In genomic region chr1:11059166-11059989, GRCh38 we compare ENCODE assay signal across 8 cellular contexts. TPM values are rescaled to one million over a fixed set of nuclear protein-coding genes. Genes with fewer than 3 reads are reported as not detected.
DNase-seq lines count a peak whose midpoint lies in the region; ATAC-seq, FAIRE-seq and TF ChIP-seq lines count a peak whose summit lies in the region.

No MANE protein-coding gene starts in this region.

- DNase-seq in GM03348 (ENCODE audit: low spot score) (peak; percentile 54), MM.1S (peak; percentile 24), K562 (ENCODE audit: extremely low read depth in 1 of 4, low spot score in 3 of 4) (peak; percentile 50 to 85 (median 74)), lung microvascular endothelial cell (ENCODE audit: low read depth in 2 of 2) (peak; percentile 17 to 27), transverse colon (peak; percentile 21), SK-N-DZ (ENCODE audit: low spot score) (no peak)
- DNase-seq in effector CD4-positive, alpha-beta T cell: no peak

- TF ChIP-seq EP300 in K562 (IDR thresholded peaks at IDR 0.05; ENCODE audit: low read length): no peak
- TF ChIP-seq EP300 in transverse colon (IDR thresholded peaks at IDR 0.05; ENCODE audit: low read depth): no peak

- H4K20me1 ChIP-seq in MM.1S (ENCODE audit: insufficient read depth, low read length) (0 out of 2 replicates have a peak, but pooled peaks cover 1% of the 10 kb centered on the region), K562 (replicated peaks; ENCODE audit: control insufficient read depth, insufficient read depth, low read length) (0 out of 2 replicates have a peak, but pooled peaks cover under 1% of the 10 kb centered on the region)

- no peak for TF ChIP-seq RAD21 in K562 (CRISPR knock-in tag; conservative IDR thresholded peaks at IDR 0.05 in 1 of 2, IDR thresholded peaks at IDR 0.05 in 1 of 2)

- H3K4me1 ChIP-seq in MM.1S (ENCODE audit: low read length) (peaks cover 10% of the 10 kb centered on the region), K562 (replicated peaks in 1 of 2; ENCODE audit: control insufficient read depth in 2 of 2, insufficient read depth in 2 of 2, low read length in 2 of 2) (peaks cover 8 to 56% of the 10 kb centered on the region in 2 experiments; a peak in 4 of 5 replicates), transverse colon (peaks cover 10 to 22% (median 19%) of the 10 kb centered on the region in 4 donors)

- intact Hi-C loops in K562 (cut with micrococcal nuclease) (no loop called here), transverse colon (cut with DNase I; ENCODE audit: low total_unique reads) (no loop called here)

- CTCF ChIA-PET in K562 (lab: Yijun Ruan, JAX; ENCODE audit: low intra/inter-chr PET ratio): interaction anchor here (0.6 kb wide), 1 partner anchor 48 kb away, joined by 3 read pairs; no protein-coding TSS in a partner anchor

- TF ChIP-seq POLR2A in K562 (conservative IDR thresholded peaks at IDR 0.05) (no peak), transverse colon (IDR thresholded peaks at IDR 0.05) (no peak)

- H3K27me3 ChIP-seq in MM.1S (replicated peaks; ENCODE audit: insufficient read depth, low read length) (no peaks in the 10 kb centered on the region), K562 (ENCODE audit: control insufficient read depth in 2 of 2, insufficient read depth in 2 of 2, low read length in 2 of 2) (no peaks in the 10 kb centered on the region), transverse colon (no peaks in the 10 kb centered on the region)

- peak; percentile 8 for ATAC-seq in GM21717 (IDR thresholded peaks at IDR 0.05; ENCODE audit: unreplicated experiment)
- ATAC-seq in K562: peak; percentile 11

- H3K36me3 ChIP-seq in MM.1S (replicated peaks; ENCODE audit: insufficient read depth, low read length): no peaks in the 10 kb centered on the region; the same call in none of the 2 replicates
- peaks cover 62% of the 10 kb centered on the region; the same call in 2 of the 3 replicates for H3K36me3 ChIP-seq in K562 (ENCODE audit: control insufficient read depth, insufficient read depth, low read length)
- H3K36me3 ChIP-seq in transverse colon: peaks cover 0 to 6% (median 0%) of the 10 kb centered on the region in 4 donors

- no TSS peak for BruUV-seq in K562 (replicated peaks; lab: Mats Ljungman, UMichigan)

- no peak for FAIRE-seq in K562 (lab: Jason Lieb, UNC)

- in situ Hi-C loops in K562 (cut with MboI): no loop called here
- in situ Hi-C loops in transverse colon (cut with MboI; ENCODE audit: low pct_ligation_motif_present in 1 of 4, low pct_unique_long_range_greater_than_20kb in 1 of 4, low sequenced_read_pairs in 3 of 4): no loop called here

- H3K27ac ChIP-seq in MM.1S (ENCODE audit: low read length): peak overlapping the region; percentile 10; the same call in 1 of the 2 replicates
- H3K27ac ChIP-seq in K562 (ENCODE audit: extremely low read depth, low read depth, low read length): peak overlapping the region; percentile 79
- peak overlapping the region; percentile 74 to 77 (median 76) for H3K27ac ChIP-seq in transverse colon

- peak overlapping the region; percentile 99 for H3K4me3 ChIP-seq in MM.1S (ENCODE audit: low read length)
- H3K4me3 ChIP-seq in K562: peak overlapping the region; percentile 99
- peak overlapping the region; percentile 66 to 98 (median 94) for H3K4me3 ChIP-seq in transverse colon

- H3K9me1 ChIP-seq in K562 (ENCODE audit: control insufficient read depth, insufficient read depth, low read length): no peaks in the 10 kb centered on the region

- H3K4me2 ChIP-seq in MM.1S (ENCODE audit: low read depth, low read length) (peak overlapping the region; percentile 87), K562 (ENCODE audit: insufficient read depth, low read length) (peak overlapping the region; percentile 92)

- H3F3A ChIP-seq in MM.1S (ENCODE audit: insufficient read depth, low read length): peaks cover 11% of the 10 kb centered on the region

- H2AFZ ChIP-seq in MM.1S (ENCODE audit: low read length) (peak overlapping the region; percentile 85), K562 (ENCODE audit: low read depth, low read length) (peak overlapping the region; percentile 87)

- no peak for TF ChIP-seq CTCF in MM.1S (IDR thresholded peaks at IDR 0.05; ENCODE audit: low read length)
- TF ChIP-seq CTCF in K562 (IDR thresholded peaks at IDR 0.05 in 2 of 3, conservative IDR thresholded peaks at IDR 0.05 in 1 of 3; ENCODE audit: insufficient read depth in 2 of 3, low read depth in 1 of 3, low read length in 3 of 3): 0 out of 6 replicates have a peak, but pooled peaks of 1 of the 3 experiments have one; percentile 4
- TF ChIP-seq CTCF in transverse colon (IDR thresholded peaks at IDR 0.05): no peak

- H3K9me2 ChIP-seq in MM.1S (replicated peaks; ENCODE audit: insufficient read depth, low read length): no peaks in the 10 kb centered on the region

- H3K9ac ChIP-seq in MM.1S (ENCODE audit: low read length): peak overlapping the region; percentile 95
- H3K9ac ChIP-seq in K562 (ENCODE audit: insufficient read depth in 1 of 2, low read depth in 2 of 2, low read length in 2 of 2): peak overlapping the region; percentile 82 to 97

- POLR2A ChIA-PET in K562 (lab: Yijun Ruan, JAX): interaction anchor here (0.6 to 3.5 kb wide), 9 partner anchors 7 to 627 kb away, joined by 3 to 11 read pairs (median 3); no protein-coding TSS in a partner anchor

- H3K79me2 ChIP-seq in MM.1S (ENCODE audit: low read length) (peaks cover 42% of the 10 kb centered on the region), K562 (ENCODE audit: control insufficient read depth, insufficient read depth, low read length) (peaks cover 44% of the 10 kb centered on the region)

- H3K9me3 ChIP-seq in MM.1S (replicated peaks; ENCODE audit: insufficient read depth, low read length): no peaks in the 10 kb centered on the region
- no peaks in the 10 kb centered on the region for H3K9me3 ChIP-seq in K562 (replicated peaks; ENCODE audit: control insufficient read depth, insufficient read depth, low read depth, low read length)
- H3K9me3 ChIP-seq in transverse colon: no peaks in the 10 kb centered on the region

- 1% methylated on average over 40 of the region's 75 CpGs for WGBS in K562 (ENCODE audit: insufficient coverage, low coverage, missing lambda C conversion rate)
- 1% methylated on average over 35 of the region's 75 CpGs; no CpG with 5 or more reads in 1 of the 2 donors for WGBS in transverse colon (ENCODE audit: low coverage in 1 of 2), 2 donors

RNA-seq across cellular contexts. Expression of gene SRM, which starts 0.4 kb away (rescaled TPM):
- total RNA-seq in K562 (2011; cell fraction: chromatin; rRNA removed; ENCODE audit: low replicate concordance): 25.5 and 107 TPM in 2 replicates
- total RNA-seq in K562 (2011; cell fraction: nucleolus; rRNA removed): 109 and 122 TPM in 2 replicates
- total RNA-seq in K562 (2011; cell fraction: nucleoplasm; rRNA removed): 64.7 and 103 TPM in 2 replicates
- total RNA-seq in K562 (2014; rRNA removed) (93.2 and 164 TPM in 2 replicates), K562 (2014; rRNA removed; fragmentation: Illumina TruSeq; extraction: Trizol) (36.1 and 40.4 TPM in 2 replicates), K562 (2015; rRNA removed; fragmentation: Illumina TruSeq; extraction: Trizol) (82.5 and 95.0 TPM in 2 replicates), K562 (2021) (373 and 403 TPM in 2 replicates), lung microvascular endothelial cell (5.7 and 8.7 TPM in 2 replicates), transverse colon (10 to 100 TPM; 13.0 to 25.1 (median 20.3) TPM)
- polyA plus RNA-seq in K562 (2011; rRNA removed) (51.5 and 53.4 TPM in 2 replicates), K562 (2014; fragmentation: Illumina TruSeq; extraction: Trizol) (296 and 340 TPM in 2 replicates), K562 (2014; fragmentation: Nextera tagmentation; extraction: Ambion mirVana) (10 to 100 TPM; 23.9 to 34.1 TPM), K562 (2014; rRNA removed) (143 and 176 TPM in 2 replicates)
- 100 and 208 TPM in 2 replicates for polyA plus RNA-seq in K562 (2011; cell fraction: cytosol; rRNA removed)
- 62.9 and 103 TPM in 2 replicates for polyA plus RNA-seq in K562 (2011; cell fraction: nucleus; rRNA removed)
- 211 and 367 TPM in 2 replicates for polyA plus RNA-seq in K562 (2012)
- polyA minus RNA-seq in K562 (2011; rRNA and poly(A)+ RNA removed): 55.4 and 73.9 TPM in 2 replicates
- 241 and 294 TPM in 2 replicates for polyA minus RNA-seq in K562 (2011; cell fraction: cytosol; rRNA and poly(A)+ RNA removed)
- 35.8 and 45.7 TPM in 2 replicates for polyA minus RNA-seq in K562 (2011; cell fraction: nucleus; rRNA and poly(A)+ RNA removed)
- polyA plus RNA-seq in SK-N-DZ (2014; cell fraction: cytosol; rRNA removed): 30.1 and 40.1 TPM in 2 replicates
- polyA plus RNA-seq in SK-N-DZ (2014; cell fraction: nucleus; rRNA removed): 35.7 and 46.9 TPM in 2 replicates

RNA-seq across cellular contexts. Expression of gene MASP2, which starts 12.3 kb away (rescaled TPM):
- total RNA-seq in K562 (2011; cell fraction: chromatin; rRNA removed; ENCODE audit: low replicate concordance): 0.49 and 1.1 TPM in 2 replicates
- 0.33 and 0.39 TPM in 2 replicates for total RNA-seq in K562 (2011; cell fraction: nucleolus; rRNA removed)
- total RNA-seq in K562 (2011; cell fraction: nucleoplasm; rRNA removed): 0.37 and 0.38 TPM in 2 replicates
- 0.08 TPM in 1 of 2 replicates, not detected in the other for total RNA-seq in K562 (2014; rRNA removed)
- total RNA-seq in K562 (2014; rRNA removed; fragmentation: Illumina TruSeq; extraction: Trizol): 0.07 TPM in 1 of 2 replicates, not detected in the other
- not detected in 2 replicates for total RNA-seq in K562 (2015; rRNA removed; fragmentation: Illumina TruSeq; extraction: Trizol)
- total RNA-seq in K562 (2021): 0.09 and 0.27 TPM in 2 replicates
- polyA plus RNA-seq in K562 (2011; rRNA removed): 0.03 TPM in 1 of 2 replicates, not detected in the other
- polyA plus RNA-seq in K562 (2011; cell fraction: cytosol; rRNA removed): 0.03 and 0.09 TPM in 2 replicates
- polyA plus RNA-seq in K562 (2011; cell fraction: nucleus; rRNA removed): 0.14 and 0.28 TPM in 2 replicates
- polyA plus RNA-seq in K562 (2012): 0.76 and 1.9 TPM in 2 replicates
- polyA plus RNA-seq in K562 (2014; fragmentation: Illumina TruSeq; extraction: Trizol): not detected in 2 replicates
- under 1 TPM; 0.01 to 0.06 TPM for polyA plus RNA-seq in K562 (2014; fragmentation: Nextera tagmentation; extraction: Ambion mirVana)
- polyA plus RNA-seq in K562 (2014; rRNA removed): 0.11 and 0.23 TPM in 2 replicates
- polyA minus RNA-seq in K562 (2011; rRNA and poly(A)+ RNA removed): not detected in 2 replicates
- polyA minus RNA-seq in K562 (2011; cell fraction: cytosol; rRNA and poly(A)+ RNA removed): not detected in 2 replicates
- polyA minus RNA-seq in K562 (2011; cell fraction: nucleus; rRNA and poly(A)+ RNA removed): 0.11 and 0.13 TPM in 2 replicates
- total RNA-seq in lung microvascular endothelial cell: not detected in 2 replicates
- total RNA-seq in transverse colon: not detected
- 0.07 TPM in 1 of 2 replicates, not detected in the other for polyA plus RNA-seq in SK-N-DZ (2014; cell fraction: cytosol; rRNA removed)
- polyA plus RNA-seq in SK-N-DZ (2014; cell fraction: nucleus; rRNA removed): 0.94 TPM in 1 of 2 replicates, not detected in the other

RNA-seq across cellular contexts. Expression of gene EXOSC10, which starts 40.3 kb away (rescaled TPM):
- 296 and 313 TPM in 2 replicates for total RNA-seq in K562 (2011; cell fraction: chromatin; rRNA removed; ENCODE audit: low replicate concordance)
- total RNA-seq in K562 (2011; cell fraction: nucleolus; rRNA removed): 135 and 164 TPM in 2 replicates
- total RNA-seq in K562 (2011; cell fraction: nucleoplasm; rRNA removed): 188 and 208 TPM in 2 replicates
- 123 and 125 TPM in 2 replicates for total RNA-seq in K562 (2014; rRNA removed)
- total RNA-seq in K562 (2014; rRNA removed; fragmentation: Illumina TruSeq; extraction: Trizol): 91.0 and 91.1 TPM in 2 replicates
- 114 and 115 TPM in 2 replicates for total RNA-seq in K562 (2015; rRNA removed; fragmentation: Illumina TruSeq; extraction: Trizol)
- total RNA-seq in K562 (2021): 101 and 105 TPM in 2 replicates
- polyA plus RNA-seq in K562 (2011; rRNA removed): 93.8 and 94.1 TPM in 2 replicates
- 72.7 and 82.6 TPM in 2 replicates for polyA plus RNA-seq in K562 (2011; cell fraction: cytosol; rRNA removed)
- polyA plus RNA-seq in K562 (2011; cell fraction: nucleus; rRNA removed): 226 and 287 TPM in 2 replicates
- polyA plus RNA-seq in K562 (2012): 75.0 and 77.2 TPM in 2 replicates
- polyA plus RNA-seq in K562 (2014; fragmentation: Illumina TruSeq; extraction: Trizol): 121 and 146 TPM in 2 replicates
- 10 to 100 TPM; 23.4 to 61.4 TPM for polyA plus RNA-seq in K562 (2014; fragmentation: Nextera tagmentation; extraction: Ambion mirVana)
- polyA plus RNA-seq in K562 (2014; rRNA removed): 130 and 150 TPM in 2 replicates
- 128 and 135 TPM in 2 replicates for polyA minus RNA-seq in K562 (2011; rRNA and poly(A)+ RNA removed)
- polyA minus RNA-seq in K562 (2011; cell fraction: cytosol; rRNA and poly(A)+ RNA removed): 39.3 and 50.5 TPM in 2 replicates
- polyA minus RNA-seq in K562 (2011; cell fraction: nucleus; rRNA and poly(A)+ RNA removed): 64.6 and 144 TPM in 2 replicates
- total RNA-seq in lung microvascular endothelial cell: 32.0 and 35.9 TPM in 2 replicates
- 100 to 1,000 TPM in 1 of 4 donors, 10 to 100 TPM in 3; 43.8 to 113 (median 68.7) TPM for total RNA-seq in transverse colon
- polyA plus RNA-seq in SK-N-DZ (2014; cell fraction: cytosol; rRNA removed): 67.1 and 76.5 TPM in 2 replicates
- polyA plus RNA-seq in SK-N-DZ (2014; cell fraction: nucleus; rRNA removed): 167 and 174 TPM in 2 replicates

RNA-seq across cellular contexts. Expression of gene TARDBP, which starts 46.9 kb away (rescaled TPM):
- 242 and 417 TPM in 2 replicates for total RNA-seq in K562 (2011; cell fraction: chromatin; rRNA removed; ENCODE audit: low replicate concordance)
- 197 and 216 TPM in 2 replicates for total RNA-seq in K562 (2011; cell fraction: nucleolus; rRNA removed)
- 336 and 397 TPM in 2 replicates for total RNA-seq in K562 (2011; cell fraction: nucleoplasm; rRNA removed)
- total RNA-seq in K562 (2014; rRNA removed) (129 TPM in 2 replicates), K562 (2014; rRNA removed; fragmentation: Illumina TruSeq; extraction: Trizol) (176 and 198 TPM in 2 replicates), K562 (2015; rRNA removed; fragmentation: Illumina TruSeq; extraction: Trizol) (206 and 220 TPM in 2 replicates), K562 (2021) (211 and 243 TPM in 2 replicates), lung microvascular endothelial cell (59.9 and 61.9 TPM in 2 replicates), transverse colon (100 to 1,000 TPM; 112 to 278 (median 190) TPM)
- polyA plus RNA-seq in K562 (2011; rRNA removed) (220 and 244 TPM in 2 replicates), K562 (2014; fragmentation: Illumina TruSeq; extraction: Trizol) (358 and 487 TPM in 2 replicates), K562 (2014; fragmentation: Nextera tagmentation; extraction: Ambion mirVana) (100 to 1,000 TPM; 122 to 285 TPM), K562 (2014; rRNA removed) (403 and 515 TPM in 2 replicates)
- 83.0 and 130 TPM in 2 replicates for polyA plus RNA-seq in K562 (2011; cell fraction: cytosol; rRNA removed)
- polyA plus RNA-seq in K562 (2011; cell fraction: nucleus; rRNA removed): 341 and 531 TPM in 2 replicates
- 176 and 348 TPM in 2 replicates for polyA plus RNA-seq in K562 (2012)
- polyA minus RNA-seq in K562 (2011; rRNA and poly(A)+ RNA removed): 180 and 229 TPM in 2 replicates
- polyA minus RNA-seq in K562 (2011; cell fraction: cytosol; rRNA and poly(A)+ RNA removed): 96.8 and 129 TPM in 2 replicates
- polyA minus RNA-seq in K562 (2011; cell fraction: nucleus; rRNA and poly(A)+ RNA removed): 160 and 216 TPM in 2 replicates
- polyA plus RNA-seq in SK-N-DZ (2014; cell fraction: cytosol; rRNA removed): 49.6 and 68.2 TPM in 2 replicates
- polyA plus RNA-seq in SK-N-DZ (2014; cell fraction: nucleus; rRNA removed): 90.3 and 258 TPM in 2 replicates

Comparison
In these comparisons a context has a peak if more than half of its experiments do, and no peak if none do; other contexts are left out.
1. DNase-seq: peak in GM03348 (single experiment), MM.1S (single experiment), K562 (4 of 4), lung microvascular endothelial cell (2 of 2) and transverse colon (single experiment); none in SK-N-DZ (single experiment) and effector CD4-positive, alpha-beta T cell (single experiment).
2. H3K27ac ChIP-seq: peak in every context shown above with its lines; median percentile 79 in K562; 76 in transverse colon; 10 in MM.1S.
3. Peak in every context shown above with its lines, with median percentiles within 50 percentile points of each other: H3K4me3 ChIP-seq.